Comparison of ENCODE assay signal across 8 cellular contexts in genomic region chr21:6374926-6375325, GRCh38.
DNase-seq lines count a peak whose midpoint lies in the region; ATAC-seq, FAIRE-seq and TF ChIP-seq lines count a peak whose summit lies in the region.
"Not testable (repeated sequence)": the region's sequence is repeated elsewhere in the genome, so short reads cannot be mapped to it uniquely, and the experiment has no call there.

No MANE protein-coding gene starts in this region.

- H3K4me3 Mint-ChIP-seq in glutamatergic neuron (ENCODE audit: unreplicated experiment), result not testable (repeated sequence)

- not testable (repeated sequence) for H3K4me1 ChIP-seq in SJSA1 (replicated peaks); pancreas; testis

- DNase-seq in EH (ENCODE audit: low read depth) (peak; percentile 0), SJSA1 (ENCODE audit: low read depth in 1 of 2, low spot score in 2 of 2) (peak; percentile 0 to 31), brain pericyte (ENCODE audit: low read depth, low spot score) (peak; percentile 0), glutamatergic neuron (peak; percentile 3), left lobe of liver (ENCODE audit: low spot score) (peak; percentile 45), pancreas (peak; percentile 4 to 35 (median 13)), testis (peak; percentile 12)
- DNase-seq in activated CD8-positive, alpha-beta memory T cell treated with anti-CD3 and anti-CD28 coated beads, Interleukin-2, amount 50 U/mL, for 4 hours, result peak; percentile 6

- not testable (repeated sequence) for H3K9me3 Mint-ChIP-seq in glutamatergic neuron (ENCODE audit: unreplicated experiment)

- not testable (repeated sequence) for FAIRE-seq in pancreas (lab: Jason Lieb, UNC)

- H3K9me3 ChIP-seq in SJSA1 (replicated peaks); pancreas; testis: not testable (repeated sequence)

- H3K27ac ChIP-seq in SJSA1, pancreas, testis: not testable (repeated sequence)

- not testable (repeated sequence) for H3K36me3 Mint-ChIP-seq in glutamatergic neuron (ENCODE audit: unreplicated experiment)

- not testable (repeated sequence) for H3K36me3 ChIP-seq in SJSA1; pancreas; testis (ENCODE audit: low read depth, missing control alignments)

- not testable (repeated sequence) for ATAC-seq in left lobe of liver, pancreas

- not testable (repeated sequence) for H3K27me3 ChIP-seq in SJSA1 (replicated peaks); pancreas; testis

- H3K27ac Mint-ChIP-seq in glutamatergic neuron (ENCODE audit: unreplicated experiment), result not testable (repeated sequence)

- TF ChIP-seq POLR2A in testis (IDR thresholded peaks at IDR 0.05), result not testable (repeated sequence)

- WGBS in pancreas, 2 donors, result 70 to 76% methylated on average over 4 of the region's 4 CpGs
- 60 to 66% methylated on average over 4 of the region's 4 CpGs for WGBS in testis, 2 donors

- TF ChIP-seq CTCF in glutamatergic neuron (IDR thresholded peaks at IDR 0.05; ENCODE audit: partially characterized antibody, unreplicated experiment); pancreas (IDR thresholded peaks at IDR 0.05); testis (IDR thresholded peaks at IDR 0.05): not testable (repeated sequence)

- intact Hi-C loops in pancreas (cut with DNase I); testis (cut with DNase I; ENCODE audit: low total_unique reads): not testable (repeated sequence)

- not testable (repeated sequence) for H3K27me3 Mint-ChIP-seq in glutamatergic neuron (ENCODE audit: unreplicated experiment)

- not testable (repeated sequence) for H3K4me1 Mint-ChIP-seq in glutamatergic neuron (ENCODE audit: low read depth, unreplicated experiment)

- H3K4me3 ChIP-seq in SJSA1, pancreas, testis: not testable (repeated sequence)
